In genomic region chrX:100731441-100732281, GRCh38 we compare ENCODE assay signal across 1 cellular context.
TF ChIP-seq lines count a peak whose summit lies in the region.

Gene SYTL4, minus strand, starts transcription at chrX:100732121. Its CDS starts 30,084 bp downstream, at chrX:100702037.

TF ChIP-seq in WTC11, 78 proteins besides CTCF, POLR2A, EP300 and RAD21 (continued from another document):
- TF ChIP-seq STAT6 (CRISPR knock-in tag; conservative IDR thresholded peaks at IDR 0.05; ENCODE audit: low read depth): no peak
